11 cellular contexts compared by ENCODE assay signal in genomic region chr19:48969276-48970138, GRCh38. TPM values are rescaled to one million over a fixed set of nuclear protein-coding genes. Genes with fewer than 3 reads are reported as not detected.
DNase-seq lines count a peak whose midpoint lies in the region; ATAC-seq, FAIRE-seq and TF ChIP-seq lines count a peak whose summit lies in the region.
"Had no signal": no experiment of that assay in that cellular context is flagged by ENCODE, and none has a peak within 500 bp of the region (broad histone marks: within the 10 kb centered on the region; RNA-seq: fewer than 3 reads in every experiment).

No MANE protein-coding gene starts in this region.

- H3K9me3 Mint-ChIP-seq in CD14-positive monocyte: peaks cover 0 to 10% (median 0%) of the 10 kb centered on the region in 7 donors
- no peaks in the 10 kb centered on the region for H3K9me3 Mint-ChIP-seq in immature natural killer cell

- TF ChIP-seq CTCF in CD14-positive monocyte (IDR thresholded peaks at IDR 0.05): no peak
- TF ChIP-seq CTCF in kidney (IDR thresholded peaks at IDR 0.05; ENCODE audit: borderline replicate concordance, extremely low read depth, insufficient read depth): no peak

- no peak overlapping the region for H3K9ac ChIP-seq in kidney (ENCODE audit: low read length in 2 of 2)

- H3K36me3 ChIP-seq in H7 (replicated peaks; ENCODE audit: control insufficient read depth, insufficient read depth, low read length) (peaks cover 25% of the 10 kb centered on the region), kidney (ENCODE audit: control insufficient read depth in 1 of 2, insufficient read depth in 2 of 2, low read length in 2 of 2) (peaks cover 10 to 55% of the 10 kb centered on the region in 2 donors)

- H3K27me3 Mint-ChIP-seq in CD14-positive monocyte (ENCODE audit: low read depth in 3 of 3) (peaks cover 0 to 13% (median 0%) of the 10 kb centered on the region in 3 donors), immature natural killer cell (ENCODE audit: low read depth in 3 of 3) (peaks cover 10 to 14% (median 13%) of the 10 kb centered on the region in 3 donors)

- no peak for DNase-seq in CD14-positive monocyte (ENCODE audit: low spot score)
- DNase-seq in H7: peak; percentile 85
- peak; percentile 72 for DNase-seq in SW480 (ENCODE audit: low spot score)
- DNase-seq in kidney: peak; percentile 82
- no peak for DNase-seq in GM03348 (ENCODE audit: low spot score)
- DNase-seq in immature natural killer cell: no peak
- DNase-seq: body of pancreas, NCI-H2029 treated with DMSO at 0.1 percent for 48 hours had no signal

- no peak overlapping the region for H3K27ac ChIP-seq in kidney (ENCODE audit: low read depth in 2 of 2, low read length in 2 of 2)
- H3K27ac ChIP-seq: body of pancreas had no signal

- H3K9me3 ChIP-seq in kidney (ENCODE audit: control insufficient read depth in 1 of 2, low read length in 2 of 2): no peaks in the 10 kb centered on the region
- H3K9me3 ChIP-seq: body of pancreas had no signal

- H3K27ac Mint-ChIP-seq in CD14-positive monocyte (peak overlapping the region in 4 of 7 donors; percentile 41 to 95 (median 70)), immature natural killer cell (no peak overlapping the region)

- peaks cover 8 to 13% of the 10 kb centered on the region in 2 donors for H3K4me1 ChIP-seq in kidney (ENCODE audit: control insufficient read depth in 1 of 2, insufficient read depth in 1 of 2, low read depth in 1 of 2, low read length in 2 of 2)

- no peak overlapping the region for H3K4me3 Mint-ChIP-seq in CD14-positive monocyte
- no peak overlapping the region for H3K4me3 Mint-ChIP-seq in immature natural killer cell

- H3K27me3 ChIP-seq in H7 (ENCODE audit: control insufficient read depth, insufficient read depth, low read length): no peaks in the 10 kb centered on the region
- H3K27me3 ChIP-seq: body of pancreas had no signal

- H3K4me1 Mint-ChIP-seq in CD14-positive monocyte (peaks cover 40% of the 10 kb centered on the region), immature natural killer cell (peaks cover 26 to 32% of the 10 kb centered on the region in 2 donors)

- no peak for ATAC-seq in GM19328 (IDR thresholded peaks at IDR 0.05; ENCODE audit: unreplicated experiment)
- ATAC-seq in HG03139 (IDR thresholded peaks at IDR 0.05; ENCODE audit: unreplicated experiment): no peak
- ATAC-seq: body of pancreas had no signal

- intact Hi-C loops in CD14-positive monocyte (cut with micrococcal nuclease): loop anchor here (5.0 to 10.0 kb wide), 5 partner anchors 72 to 335 kb away; partner anchors contain the start of genes DBP (in 2 of the 2) and TULP2 (in 1 of the 2)
- intact Hi-C loops in kidney (cut with DNase I): loop anchor here (10.0 kb wide), 1 partner anchor 175 kb away; no protein-coding TSS in a partner anchor

- H3K36me3 Mint-ChIP-seq in CD14-positive monocyte (peaks cover 44 to 65% of the 10 kb centered on the region in 2 donors), immature natural killer cell (peaks cover 4 to 22% (median 4%) of the 10 kb centered on the region in 3 donors)

- FAIRE-seq in kidney (lab: Jason Lieb, UNC): no peak

- no peak overlapping the region for H3K4me3 ChIP-seq in H7 (ENCODE audit: insufficient read depth, low read depth, low read length)
- H3K4me3 ChIP-seq in kidney (ENCODE audit: low read length in 2 of 2): no peak overlapping the region
- H3K4me3 ChIP-seq: body of pancreas had no signal

RNA-seq across cellular contexts. Expression of gene FTL, which starts 4.4 kb away (rescaled TPM):
- polyA plus RNA-seq in CD14-positive monocyte (over 10,000 TPM; 23,650 to 26,681 TPM), kidney (ENCODE audit: insufficient read depth, low read depth, low replicate concordance) (17,016 TPM), immature natural killer cell (1,000 to 10,000 TPM; 3,472 to 4,403 (median 4,065) TPM)
- 2,437 and 3,282 TPM in 2 replicates for total RNA-seq in H7 (2014; rRNA removed; shearing (Covaris generic))
- 1,841 TPM for total RNA-seq in kidney

RNA-seq across cellular contexts. Expression of gene BAX, which starts 14.8 kb away (rescaled TPM):
- polyA plus RNA-seq in CD14-positive monocyte (10 to 100 TPM; 69.2 to 80.5 TPM), kidney (ENCODE audit: insufficient read depth, low read depth, low replicate concordance) (141 TPM), immature natural killer cell (100 to 1,000 TPM in 2 of 3 donors, 10 to 100 TPM in 1; 88.6 to 137 (median 106) TPM)
- 57.8 and 72.6 TPM in 2 replicates for total RNA-seq in H7 (2014; rRNA removed; shearing (Covaris generic))
- 76.7 TPM for total RNA-seq in kidney

RNA-seq across cellular contexts. Expression of gene GYS1, which starts 23.6 kb away (rescaled TPM):
- polyA plus RNA-seq in CD14-positive monocyte: 10 to 100 TPM; 13.3 to 21.3 TPM
- total RNA-seq in H7 (2014; rRNA removed; shearing (Covaris generic)): 35.2 and 50.2 TPM in 2 replicates
- 41.5 TPM for total RNA-seq in kidney
- 23.9 TPM for polyA plus RNA-seq in kidney (ENCODE audit: insufficient read depth, low read depth, low replicate concordance)
- polyA plus RNA-seq in immature natural killer cell: 10 to 100 TPM; 16.0 to 40.3 (median 32.9) TPM

RNA-seq across cellular contexts. Expression of gene RUVBL2, which starts 24.2 kb away (rescaled TPM):
- polyA plus RNA-seq in CD14-positive monocyte (10 to 100 TPM; 40.1 to 41.9 TPM), kidney (ENCODE audit: insufficient read depth, low read depth, low replicate concordance) (83.6 TPM), immature natural killer cell (10 to 100 TPM; 64.0 to 72.7 (median 64.2) TPM)
- 256 and 327 TPM in 2 replicates for total RNA-seq in H7 (2014; rRNA removed; shearing (Covaris generic))
- 57.0 TPM for total RNA-seq in kidney

RNA-seq across cellular contexts. Expression of gene DHDH, which starts 36.0 kb away (rescaled TPM):
- under 1 TPM in 1 of 2 donors, not detected in 1; 0.38 TPM for polyA plus RNA-seq in CD14-positive monocyte
- total RNA-seq in H7 (2014; rRNA removed; shearing (Covaris generic)): not detected in 2 replicates
- total RNA-seq in kidney: 0.60 TPM
- polyA plus RNA-seq in kidney (ENCODE audit: insufficient read depth, low read depth, low replicate concordance): 26.3 TPM
- polyA plus RNA-seq in immature natural killer cell: 1 to 10 TPM in 1 of 3 donors, not detected in 2; 1.3 TPM
- total RNA-seq: body of pancreas, pulmonary artery endothelial cell had no signal

Comparison
In these comparisons a context has a peak if more than half of its experiments do, and no peak if none do; other contexts are left out.
1. DNase-seq: peak in H7 (single experiment), SW480 (single experiment) and kidney (single experiment); none in CD14-positive monocyte (single experiment), GM03348 (single experiment) and immature natural killer cell (0 of 3).
2. H3K27ac Mint-ChIP-seq: peak in CD14-positive monocyte (4 of 7); none in immature natural killer cell (0 of 6).